ENCODE assay signal across 5 cellular contexts in the genomic region with DNA sequence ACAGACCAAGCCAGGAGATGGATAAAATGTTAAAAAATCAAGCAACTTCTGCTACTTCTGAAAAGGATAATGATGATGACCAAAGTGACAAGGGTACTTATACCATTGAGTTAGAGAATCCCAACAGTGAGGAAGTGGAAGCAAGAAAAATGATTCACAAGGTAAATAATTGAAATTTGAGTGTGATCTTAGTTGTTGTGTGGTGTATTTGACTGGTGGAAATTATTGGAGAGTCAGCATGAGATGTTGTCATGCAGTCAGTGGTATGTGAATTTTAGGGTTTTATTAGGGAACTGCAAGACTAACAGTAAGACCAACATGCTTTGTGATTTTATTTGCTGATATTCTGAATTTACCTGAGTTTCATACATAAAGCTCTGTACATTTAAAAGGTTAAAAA.
DNase-seq lines count a peak whose midpoint lies in the region; ATAC-seq, FAIRE-seq and TF ChIP-seq lines count a peak whose summit lies in the region.
"Not testable (repeated sequence)": the region's sequence is repeated elsewhere in the genome, so short reads cannot be mapped to it uniquely, and the experiment has no call there.

No MANE protein-coding gene starts in this region.

- H3K4me3 ChIP-seq in PC-3 (ENCODE audit: low read length); pancreas: not testable (repeated sequence)

- POLR2A ChIA-PET in PC-3 (lab: Charles Lee; ENCODE audit: unreplicated experiment) = not testable (repeated sequence)

- peak; percentile 97 for ATAC-seq in PC-3
- ATAC-seq in pancreas = not testable (repeated sequence)
- ATAC-seq in stimulated activated naive B cell treated with anti-CD40 and anti-IgM and Interleukin-4, amounts not matched to agents 10 μg/mL and 1 μg/mL and 100 μg/mL, for 72 hours (replicated peaks) = peak; percentile 48 to 62

- FAIRE-seq in colon (lab: Jason Lieb, UNC) = peak; percentile 84
- FAIRE-seq in frontal cortex (lab: Jason Lieb, UNC) = peak; percentile 83
- FAIRE-seq in pancreas (lab: Jason Lieb, UNC) = peak; percentile 5

- not testable (repeated sequence) for DNase-seq in PC-3; frontal cortex (ENCODE audit: low spot score in 2 of 2); pancreas; stimulated activated naive B cell treated with anti-CD40 and anti-IgM and Interleukin-4, amounts not matched to agents 10 μg/mL and 1 μg/mL and 100 μg/mL, for 72 hours

- BruUV-seq in PC-3 (replicated peaks; lab: Mats Ljungman, UMichigan) = not testable (repeated sequence)

- not testable (repeated sequence) for H3K27ac Mint-ChIP-seq in stimulated activated naive B cell treated with anti-CD40 and anti-IgM and Interleukin-4, amounts not matched to agents 10 μg/mL and 1 μg/mL and 100 μg/mL, for 72 hours

- not testable (repeated sequence) for H3F3A ChIP-seq in PC-3 (ENCODE audit: low read length, unreplicated experiment)

- H3K27me3 ChIP-seq in PC-3 (ENCODE audit: low read length); pancreas: not testable (repeated sequence)

- not testable (repeated sequence) for H2AFZ ChIP-seq in PC-3 (ENCODE audit: low read length)

- not testable (repeated sequence) for H3K9me3 ChIP-seq in PC-3 (ENCODE audit: low read length); pancreas

- H3K4me1 ChIP-seq in PC-3 (ENCODE audit: insufficient read depth, low read length); pancreas: not testable (repeated sequence)

- H3K27me3 Mint-ChIP-seq in stimulated activated naive B cell treated with anti-CD40 and anti-IgM and Interleukin-4, amounts not matched to agents 10 μg/mL and 1 μg/mL and 100 μg/mL, for 72 hours = not testable (repeated sequence)

- H3K9me3 Mint-ChIP-seq in stimulated activated naive B cell treated with anti-CD40 and anti-IgM and Interleukin-4, amounts not matched to agents 10 μg/mL and 1 μg/mL and 100 μg/mL, for 72 hours = not testable (repeated sequence)

- not testable (repeated sequence) for H4K20me1 ChIP-seq in PC-3 (ENCODE audit: low read length)

- H3K4me1 Mint-ChIP-seq in stimulated activated naive B cell treated with anti-CD40 and anti-IgM and Interleukin-4, amounts not matched to agents 10 μg/mL and 1 μg/mL and 100 μg/mL, for 72 hours = not testable (repeated sequence)

- H3K9me2 ChIP-seq in PC-3 (replicated peaks; ENCODE audit: low read length) = not testable (repeated sequence)

- not testable (repeated sequence) for H3K9ac ChIP-seq in PC-3 (ENCODE audit: low read length)

- CTCF ChIA-PET in PC-3 (lab: Charles Lee) = not testable (repeated sequence)

- not testable (repeated sequence) for H3K36me3 Mint-ChIP-seq in stimulated activated naive B cell treated with anti-CD40 and anti-IgM and Interleukin-4, amounts not matched to agents 10 μg/mL and 1 μg/mL and 100 μg/mL, for 72 hours

- H3K79me2 ChIP-seq in PC-3 (ENCODE audit: low read length) = not testable (repeated sequence)

- TF ChIP-seq CTCF in PC-3 (conservative IDR thresholded peaks at IDR 0.05; ENCODE audit: low read depth, low read length); pancreas (IDR thresholded peaks at IDR 0.05): not testable (repeated sequence)

- H3K4me3 Mint-ChIP-seq in stimulated activated naive B cell treated with anti-CD40 and anti-IgM and Interleukin-4, amounts not matched to agents 10 μg/mL and 1 μg/mL and 100 μg/mL, for 72 hours = not testable (repeated sequence)

- not testable (repeated sequence) for H3K36me3 ChIP-seq in PC-3 (ENCODE audit: low read depth, low read length); pancreas

- H3K27ac ChIP-seq in PC-3 (ENCODE audit: low read length) = peak overlapping the region; percentile 15
- not testable (repeated sequence) for H3K27ac ChIP-seq in pancreas

- intact Hi-C loops in PC-3 (cut with micrococcal nuclease); pancreas (cut with DNase I): not testable (repeated sequence)

- H3K4me2 ChIP-seq in PC-3 (ENCODE audit: low read length) = not testable (repeated sequence)
